Comparison of ENCODE assay signal across 14 cellular contexts in genomic region chr13:40597735-40598365, GRCh38.
DNase-seq lines count a peak whose midpoint lies in the region; ATAC-seq and TF ChIP-seq lines count a peak whose summit lies in the region.
"Had no signal": no experiment of that assay in that cellular context is flagged by ENCODE, and none has a peak within 500 bp of the region (broad histone marks: within the 10 kb centered on the region; RNA-seq: fewer than 3 reads in every experiment).

No MANE protein-coding gene starts in this region.

- no peaks in the 10 kb centered on the region for H3K27me3 Mint-ChIP-seq in activated CD4-positive, alpha-beta memory T cell treated with anti-CD3 and anti-CD28 coated beads for 36 hours
- no peaks in the 10 kb centered on the region for H3K27me3 Mint-ChIP-seq in progenitor cell of endocrine pancreas

- WGBS in gastroesophageal sphincter (ENCODE audit: low coverage in 1 of 2), 2 donors = 58 to 73% methylated on average over 6 to 8 of the region's 11 CpGs

- H3K4me3 Mint-ChIP-seq in activated CD4-positive, alpha-beta memory T cell treated with anti-CD3 and anti-CD28 coated beads for 36 hours = peak overlapping the region; percentile 39
- H3K4me3 Mint-ChIP-seq in progenitor cell of endocrine pancreas (ENCODE audit: low read depth) = no peak overlapping the region

- H3K9me3 Mint-ChIP-seq in activated CD4-positive, alpha-beta memory T cell treated with anti-CD3 and anti-CD28 coated beads for 36 hours = no peaks in the 10 kb centered on the region
- no peaks in the 10 kb centered on the region for H3K9me3 Mint-ChIP-seq in progenitor cell of endocrine pancreas (ENCODE audit: low read depth)

- peak overlapping the region; percentile 39 to 67 (median 60) for H3K27ac ChIP-seq in gastroesophageal sphincter
- H3K27ac ChIP-seq: KMS-11 had no signal

- H3K36me3 ChIP-seq in gastroesophageal sphincter = no peaks in the 10 kb centered on the region

- TF ChIP-seq CTCF in gastroesophageal sphincter (IDR thresholded peaks at IDR 0.05) (no peak), progenitor cell of endocrine pancreas (IDR thresholded peaks at IDR 0.05; ENCODE audit: unreplicated experiment) (no peak)

- no peak for ATAC-seq in gastroesophageal sphincter
- ATAC-seq: SK-N-SH treated with all-trans-retinoic acid at 6 μM for 48 hours had no signal

- peaks cover 21 to 97% (median 23%) of the 10 kb centered on the region in 3 donors for H3K4me1 ChIP-seq in gastroesophageal sphincter

- POLR2A ChIA-PET in activated CD4-positive, alpha-beta memory T cell treated with anti-CD3 and anti-CD28 coated beads for 36 hours (lab: Charles Lee) = interaction anchor here (3.9 kb wide), 1 partner anchor 66 kb away, joined by 20 read pairs; no protein-coding TSS in a partner anchor

- H3K9me3 ChIP-seq in gastroesophageal sphincter = no peaks in the 10 kb centered on the region

- no peak for TF ChIP-seq EP300 in gastroesophageal sphincter (IDR thresholded peaks at IDR 0.05)

- no peak for TF ChIP-seq POLR2A in gastroesophageal sphincter (IDR thresholded peaks at IDR 0.05)

- H3K4me3 ChIP-seq in gastroesophageal sphincter = peak overlapping the region in 1 of 2 donors; percentile 2

- no peaks in the 10 kb centered on the region for H3K27me3 ChIP-seq in gastroesophageal sphincter

- CTCF ChIA-PET in activated CD4-positive, alpha-beta memory T cell treated with anti-CD3 and anti-CD28 coated beads for 36 hours (lab: Charles Lee) = interaction anchor here (0.7 kb wide), 1 partner anchor 88 kb away, joined by 3 read pairs; no protein-coding TSS in a partner anchor

- peaks cover 87% of the 10 kb centered on the region for H3K4me1 Mint-ChIP-seq in activated CD4-positive, alpha-beta memory T cell treated with anti-CD3 and anti-CD28 coated beads for 36 hours (ENCODE audit: low read depth)
- peaks cover 31% of the 10 kb centered on the region for H3K4me1 Mint-ChIP-seq in progenitor cell of endocrine pancreas (ENCODE audit: low read depth)

- intact Hi-C loops in activated CD4-positive, alpha-beta memory T cell treated with anti-CD3 and anti-CD28 coated beads for 36 hours (cut with micrococcal nuclease) = loop anchor here (1.0 to 5.0 kb wide), 8 partner anchors 9 to 571 kb away; no protein-coding TSS in a partner anchor

- DNase-seq in ELF-1 (ENCODE audit: low read depth, low spot score) (peak; percentile 59), progenitor cell of endocrine pancreas (ENCODE audit: low spot score, unreplicated experiment) (no peak), NK-92 (lab: John Stamatoyannopoulos, UW; ENCODE audit: unreplicated experiment) (no peak), RKO (ENCODE audit: low spot score) (no peak), SW480 (ENCODE audit: low spot score) (no peak), SKM-1 (lab: John Stamatoyannopoulos, UW; ENCODE audit: unreplicated experiment) (no peak)
- DNase-seq in activated CD4-positive, alpha-beta memory T cell treated with anti-CD3 and anti-CD28 coated beads for 36 hours = peak; percentile 24
- DNase-seq: activated CD8-positive, alpha-beta memory T cell treated with anti-CD3 and anti-CD28 coated beads, Interleukin-2, amount 50 U/mL, for 48 hours; DMS 273 treated with DMSO at 0.1 percent for 48 hours; NCI-H526; stimulated activated CD4-positive, alpha-beta T cell treated with anti-CD3 and anti-CD28 coated beads, Interleukin-2, amount 100 ng/mL, for 48 hours had no signal

- H3K27ac Mint-ChIP-seq in activated CD4-positive, alpha-beta memory T cell treated with anti-CD3 and anti-CD28 coated beads for 36 hours = peak overlapping the region; percentile 85
- H3K27ac Mint-ChIP-seq in progenitor cell of endocrine pancreas = peak overlapping the region; percentile 47

- H3K36me3 Mint-ChIP-seq in activated CD4-positive, alpha-beta memory T cell treated with anti-CD3 and anti-CD28 coated beads for 36 hours = no peaks in the 10 kb centered on the region
- no peaks in the 10 kb centered on the region for H3K36me3 Mint-ChIP-seq in progenitor cell of endocrine pancreas (ENCODE audit: insufficient read depth)

Comparison
In these comparisons a context has a peak if more than half of its experiments do, and no peak if none do; other contexts are left out.
1. DNase-seq: peak in ELF-1 (single experiment) and activated CD4-positive, alpha-beta memory T cell treated with anti-CD3 and anti-CD28 coated beads for 36 hours (single experiment); none in progenitor cell of endocrine pancreas (single experiment), NK-92 (single experiment), RKO (single experiment), SW480 (single experiment) and SKM-1 (single experiment).